In genomic region chr4:39729557-39729956, GRCh38 we compare ENCODE assay signal across 13 cellular contexts. TPM values are rescaled to one million over a fixed set of nuclear protein-coding genes. Genes with fewer than 3 reads are reported as not detected.
DNase-seq lines count a peak whose midpoint lies in the region; ATAC-seq and TF ChIP-seq lines count a peak whose summit lies in the region.
"Had no signal": no experiment of that assay in that cellular context is flagged by ENCODE, and none has a peak within 500 bp of the region (broad histone marks: within the 10 kb centered on the region; RNA-seq: fewer than 3 reads in every experiment).

No MANE protein-coding gene starts in this region.

- peaks cover 8% of the 10 kb centered on the region for H3K4me1 Mint-ChIP-seq in Caco-2 (ENCODE audit: low read depth, unreplicated experiment)
- peaks cover 41% of the 10 kb centered on the region for H3K4me1 Mint-ChIP-seq in central memory CD8-positive, alpha-beta T cell
- H3K4me1 Mint-ChIP-seq in nephron progenitor cell = peaks cover 16% of the 10 kb centered on the region

- no peak for ATAC-seq in central memory CD8-positive, alpha-beta T cell (replicated peaks; ENCODE audit: extremely low read depth, poor library complexity, severe bottlenecking)
- ATAC-seq in GM21576 (IDR thresholded peaks at IDR 0.05; ENCODE audit: unreplicated experiment) (no peak), HG03045 (IDR thresholded peaks at IDR 0.05; ENCODE audit: unreplicated experiment) (no peak)

- TF ChIP-seq CTCF in Caco-2 (IDR thresholded peaks at IDR 0.05; ENCODE audit: insufficient read depth in 1 of 2, low read depth in 1 of 2, low read length in 1 of 2, severe bottlenecking in 1 of 2, unreplicated experiment in 1 of 2) = no peak
- TF ChIP-seq CTCF in nephron progenitor cell (IDR thresholded peaks at IDR 0.05) = no peak

- H3K4me3 ChIP-seq in Caco-2 (ENCODE audit: low read depth, low read length) = no peak overlapping the region
- H3K4me3 ChIP-seq: coronary artery, heart left ventricle had no signal

- 0 out of 2 replicates have a peak, but pooled peaks cover 5% of the 10 kb centered on the region for H3K4me1 ChIP-seq in Caco-2

- peak overlapping the region; percentile 18 for H3K27ac Mint-ChIP-seq in Caco-2 (ENCODE audit: unreplicated experiment)
- peak overlapping the region; percentile 64 for H3K27ac Mint-ChIP-seq in central memory CD8-positive, alpha-beta T cell (ENCODE audit: low read depth)
- peak overlapping the region; percentile 93 for H3K27ac Mint-ChIP-seq in nephron progenitor cell

- peaks cover 33% of the 10 kb centered on the region for H3K36me3 Mint-ChIP-seq in Caco-2 (ENCODE audit: insufficient read depth, unreplicated experiment)
- peaks cover 21% of the 10 kb centered on the region for H3K36me3 Mint-ChIP-seq in central memory CD8-positive, alpha-beta T cell (ENCODE audit: insufficient read depth)
- H3K36me3 Mint-ChIP-seq in nephron progenitor cell (ENCODE audit: low read depth) = peaks cover 63% of the 10 kb centered on the region

- H3K36me3 ChIP-seq in Caco-2 (ENCODE audit: control insufficient read depth, insufficient read depth, low read length) = no peaks in the 10 kb centered on the region; the same call in 1 of the 2 replicates

- no TSS peak for BruUV-seq in Caco-2 (replicated peaks; lab: Mats Ljungman, UMichigan)

- H3K27me3 ChIP-seq in Caco-2 (replicated peaks; ENCODE audit: control insufficient read depth, insufficient read depth, low read length) = no peaks in the 10 kb centered on the region
- H3K27me3 ChIP-seq: heart left ventricle had no signal

- H3K9me3 ChIP-seq in Caco-2 = no peaks in the 10 kb centered on the region
- H3K9me3 ChIP-seq: heart left ventricle had no signal

- H3K27me3 Mint-ChIP-seq in Caco-2 (ENCODE audit: insufficient read depth, unreplicated experiment) = no peaks in the 10 kb centered on the region
- no peaks in the 10 kb centered on the region for H3K27me3 Mint-ChIP-seq in central memory CD8-positive, alpha-beta T cell
- H3K27me3 Mint-ChIP-seq in nephron progenitor cell (ENCODE audit: low read depth, poor library complexity) = no peaks in the 10 kb centered on the region

- DNase-seq in Caco-2 (no peak), M059J (ENCODE audit: low read depth) (peak; percentile 32), nephron progenitor cell (no peak), GOT3 (lab: John Stamatoyannopoulos, UW) (no peak)
- DNase-seq in central memory CD8-positive, alpha-beta T cell (ENCODE audit: low spot score in 2 of 2) = no peak
- DNase-seq: heart left ventricle; KG1; NCI-H2029 treated with DMSO at 0.1 percent for 48 hours; posterior cingulate gyrus; stimulated activated CD4-positive, alpha-beta T cell treated with anti-CD3 and anti-CD28 coated beads, Interleukin-2, amount 100 ng/mL, for 48 hours had no signal

- H3K4me3 Mint-ChIP-seq in Caco-2 (ENCODE audit: unreplicated experiment) (no peak overlapping the region), nephron progenitor cell (no peak overlapping the region)
- no peak overlapping the region for H3K4me3 Mint-ChIP-seq in central memory CD8-positive, alpha-beta T cell

- CTCF ChIA-PET in Caco-2 (lab: Charles Lee) = no interaction called here

- intact Hi-C loops in Caco-2 (cut with micrococcal nuclease; ENCODE audit: unreplicated experiment) = no loop called here

- POLR2A ChIA-PET in Caco-2 (lab: Charles Lee) = no interaction called here

- no peaks in the 10 kb centered on the region for H3K9me3 Mint-ChIP-seq in Caco-2 (ENCODE audit: unreplicated experiment)
- no peaks in the 10 kb centered on the region for H3K9me3 Mint-ChIP-seq in central memory CD8-positive, alpha-beta T cell
- no peaks in the 10 kb centered on the region for H3K9me3 Mint-ChIP-seq in nephron progenitor cell

RNA-seq across cellular contexts. Expression of gene UBE2K, which starts 31.6 kb away (rescaled TPM):
- 141 and 144 TPM in 2 replicates for total RNA-seq in Caco-2 (2022)
- 20.1 and 28.1 TPM in 2 replicates for total RNA-seq in M059J (2014; rRNA removed; shearing (Covaris generic))

Comparison
In these comparisons a context has a peak if more than half of its experiments do, and no peak if none do; other contexts are left out.
1. H3K27ac Mint-ChIP-seq: peak in every context shown above with its lines; median percentile 93 in nephron progenitor cell; 64 in central memory CD8-positive, alpha-beta T cell; 18 in Caco-2.